Comparison of ENCODE assay signal across 14 cellular contexts in genomic region chr13:114166381-114167131, GRCh38. TPM values are rescaled to one million over a fixed set of nuclear protein-coding genes. Genes with fewer than 3 reads are reported as not detected.
A peak's percentile ranks its signal among the peaks of the same experiment; 100 is the strongest.
DNase-seq lines count a peak whose midpoint lies in the region; ATAC-seq and TF ChIP-seq lines count a peak whose summit lies in the region.
"Had no signal": no experiment of that assay in that cellular context is flagged by ENCODE, and none has a peak within 500 bp of the region (broad histone marks: within the 10 kb centered on the region; RNA-seq: fewer than 3 reads in every experiment).

No MANE protein-coding gene starts in this region.

- H3K4me3 Mint-ChIP-seq in stimulated activated memory B cell treated with anti-CD40 and anti-IgM and Interleukin-4, amounts not matched to agents 10 μg/mL and 1 μg/mL and 100 μg/mL, for 72 hours = no peak overlapping the region

- H3K27ac Mint-ChIP-seq in stimulated activated memory B cell treated with anti-CD40 and anti-IgM and Interleukin-4, amounts not matched to agents 10 μg/mL and 1 μg/mL and 100 μg/mL, for 72 hours = peak overlapping the region; percentile 24

- H3K27me3 ChIP-seq in right cardiac atrium (ENCODE audit: control insufficient read depth, insufficient read depth) = no peaks in the 10 kb centered on the region
- H3K27me3 ChIP-seq: right lobe of liver had no signal

- peaks cover 43% of the 10 kb centered on the region for H3K27me3 Mint-ChIP-seq in stimulated activated memory B cell treated with anti-CD40 and anti-IgM and Interleukin-4, amounts not matched to agents 10 μg/mL and 1 μg/mL and 100 μg/mL, for 72 hours

- H3K4me1 Mint-ChIP-seq in stimulated activated memory B cell treated with anti-CD40 and anti-IgM and Interleukin-4, amounts not matched to agents 10 μg/mL and 1 μg/mL and 100 μg/mL, for 72 hours = peaks cover 21% of the 10 kb centered on the region

- ATAC-seq in right cardiac atrium = peak; percentile 76 to 78
- ATAC-seq in stimulated activated memory B cell treated with anti-CD40 and anti-IgM and Interleukin-4, amounts not matched to agents 10 μg/mL and 1 μg/mL and 100 μg/mL, for 72 hours = peak; percentile 39
- ATAC-seq in HG03354 (IDR thresholded peaks at IDR 0.05; ENCODE audit: poor library complexity, severe bottlenecking, unreplicated experiment) = no peak

- no peak for TF ChIP-seq CTCF in lower leg skin (IDR thresholded peaks at IDR 0.05)

- H3K27ac ChIP-seq in right cardiac atrium (ENCODE audit: low read length) = peak overlapping the region; percentile 0
- H3K27ac ChIP-seq: 22Rv1, right lobe of liver had no signal

- no peaks in the 10 kb centered on the region for H3K36me3 Mint-ChIP-seq in stimulated activated memory B cell treated with anti-CD40 and anti-IgM and Interleukin-4, amounts not matched to agents 10 μg/mL and 1 μg/mL and 100 μg/mL, for 72 hours

- intact Hi-C loops in right cardiac atrium (cut with DNase I) = no loop called here
- intact Hi-C loops in lower leg skin (cut with DNase I; ENCODE audit: low total_unique reads) = no loop called here

- peaks cover 9% of the 10 kb centered on the region for H3K4me1 ChIP-seq in right cardiac atrium (ENCODE audit: control insufficient read depth, insufficient read depth, low read length)
- H3K4me1 ChIP-seq: right lobe of liver had no signal

- DNase-seq in DMS79 treated with DMSO at 0.1 percent for 48 hours (lab: John Stamatoyannopoulos, UW) = peak; percentile 30
- DNase-seq in DMS79 (lab: John Stamatoyannopoulos, UW) = no peak
- DNase-seq in anterior cingulate cortex (lab: John Stamatoyannopoulos, UW) = peak in 54 of 58 donors; percentile 19 to 91 (median 74)
- peak; percentile 49 to 85 (median 78) for DNase-seq in right cardiac atrium
- no peak for DNase-seq in SKM-1 (lab: John Stamatoyannopoulos, UW; ENCODE audit: unreplicated experiment)
- DNase-seq in lower leg skin (ENCODE audit: low spot score in 2 of 2) = no peak
- DNase-seq: cortex of kidney, DND-41, mesenchymal stem cell, NCI-H1436 treated with DMSO at 0.1 percent for 48 hours, right lobe of liver had no signal

- no peak overlapping the region for H3K4me3 ChIP-seq in right cardiac atrium (ENCODE audit: low read length)
- H3K4me3 ChIP-seq in lower leg skin (ENCODE audit: low read depth, poor library complexity, severe bottlenecking) = no peak overlapping the region
- H3K4me3 ChIP-seq: right lobe of liver had no signal

- WGBS in right cardiac atrium = 32% methylated on average over 20 of the region's 20 CpGs
- WGBS in lower leg skin, 2 donors = 14 to 21% methylated on average over 18 to 20 of the region's 20 CpGs

- no peak for TF ChIP-seq POLR2A in lower leg skin (IDR thresholded peaks at IDR 0.05)

- H3K9me3 Mint-ChIP-seq in stimulated activated memory B cell treated with anti-CD40 and anti-IgM and Interleukin-4, amounts not matched to agents 10 μg/mL and 1 μg/mL and 100 μg/mL, for 72 hours = no peaks in the 10 kb centered on the region

- no peaks in the 10 kb centered on the region for H3K9me3 ChIP-seq in right cardiac atrium (ENCODE audit: control insufficient read depth, low read length)
- H3K9me3 ChIP-seq: right lobe of liver had no signal

RNA-seq across cellular contexts. Expression of gene CFAP97D2, which starts 12.5 kb away (rescaled TPM):
- not detected for total RNA-seq in right cardiac atrium
- not detected for polyA plus RNA-seq in right cardiac atrium
- total RNA-seq in lower leg skin = not detected
- total RNA-seq: right lobe of liver had no signal

RNA-seq across cellular contexts. Expression of gene RASA3, which starts 34.1 kb away (rescaled TPM):
- total RNA-seq in right cardiac atrium (10 to 100 TPM in 3 of 4 donors, 1 to 10 TPM in 1; 9.4 to 15.5 (median 11.8) TPM), lower leg skin (10 to 100 TPM; 12.9 to 30.5 (median 24.2) TPM)
- polyA plus RNA-seq in right cardiac atrium = 7.4 TPM

Comparison
In these comparisons a context has a peak if more than half of its experiments do, and no peak if none do; other contexts are left out.
1. DNase-seq: peak in DMS79 treated with DMSO at 0.1 percent for 48 hours (single experiment), anterior cingulate cortex (54 of 58) and right cardiac atrium (3 of 3); none in DMS79 (single experiment), SKM-1 (single experiment) and lower leg skin (0 of 2).